8 cellular contexts compared by ENCODE assay signal in genomic region chr3:51955893-51956770, GRCh38. TPM values are rescaled to one million over a fixed set of nuclear protein-coding genes. Genes with fewer than 3 reads are reported as not detected.
DNase-seq lines count a peak whose midpoint lies in the region; ATAC-seq and TF ChIP-seq lines count a peak whose summit lies in the region.

No MANE protein-coding gene starts in this region.

- POLR2A ChIA-PET in activated CD4-positive, alpha-beta T cell treated with anti-CD3 and anti-CD28 coated beads for 36 hours (lab: Charles Lee) = interaction anchor here (0.6 kb wide), 1 partner anchor 37 kb away, joined by 4 read pairs; no protein-coding TSS in a partner anchor

- peaks cover 22% of the 10 kb centered on the region for H3K27me3 Mint-ChIP-seq in activated CD4-positive, alpha-beta T cell treated with anti-CD3 and anti-CD28 coated beads for 36 hours
- H3K27me3 Mint-ChIP-seq in activated CD8-positive, alpha-beta memory T cell treated with anti-CD3 and anti-CD28 coated beads, Interleukin-2, amount 10 ng/mL, durations not matched to agents 7 days and 5 days = peaks cover 37% of the 10 kb centered on the region

- CTCF ChIA-PET in activated CD4-positive, alpha-beta T cell treated with anti-CD3 and anti-CD28 coated beads for 36 hours (lab: Charles Lee) = interaction anchor here (1.0 kb wide), 1 partner anchor 18 kb away, joined by 3 read pairs; the partner anchor contains the start of gene ABHD14B
- CTCF ChIA-PET in activated CD8-positive, alpha-beta memory T cell treated with anti-CD3 and anti-CD28 coated beads, Interleukin-2, amount 10 ng/mL, durations not matched to agents 7 days and 5 days (lab: Charles Lee) = interaction anchor here (0.9 to 1.6 kb wide), 5 partner anchors 9 to 17 kb away, joined by 3 to 6 read pairs (median 5); partner anchors contain the start of genes ABHD14B, PCBP4 and RRP9

- WGBS in esophagus muscularis mucosa = 4% methylated on average over 16 of the region's 97 CpGs

- peak; percentile 61 for DNase-seq in activated CD4-positive, alpha-beta T cell treated with anti-CD3 and anti-CD28 coated beads for 36 hours
- no peak for DNase-seq in activated CD4-positive, alpha-beta T cell treated with anti-CD3 and anti-CD28 coated beads for 1 hour
- no peak for DNase-seq in activated CD8-positive, alpha-beta memory T cell treated with anti-CD3 and anti-CD28 coated beads, Interleukin-2, amount 10 ng/mL, durations not matched to agents 7 days and 5 days
- no peak for DNase-seq in esophagus muscularis mucosa (ENCODE audit: extremely low spot score)
- peak; percentile 38 for DNase-seq in mucosa of gallbladder (ENCODE audit: low spot score)
- DNase-seq in upper lobe of right lung = no peak
- DNase-seq in COLO829 (ENCODE audit: low spot score) = no peak

- ATAC-seq in activated CD4-positive, alpha-beta T cell treated with anti-CD3 and anti-CD28 coated beads for 36 hours = peak; percentile 76
- peak; percentile 65 for ATAC-seq in activated CD8-positive, alpha-beta memory T cell treated with anti-CD3 and anti-CD28 coated beads, Interleukin-2, amount 10 ng/mL, durations not matched to agents 7 days and 5 days
- ATAC-seq in upper lobe of right lung (peak; percentile 71), HG03175 (IDR thresholded peaks at IDR 0.05; ENCODE audit: unreplicated experiment) (no peak)

- intact Hi-C loops in activated CD4-positive, alpha-beta T cell treated with anti-CD3 and anti-CD28 coated beads for 36 hours (cut with DNase I, micrococcal nuclease) = no loop called here
- intact Hi-C loops in esophagus muscularis mucosa (cut with DNase I) = no loop called here
- intact Hi-C loops in upper lobe of right lung (cut with DNase I) = no loop called here

- H3K36me3 ChIP-seq in esophagus muscularis mucosa (peaks cover 6 to 41% (median 38%) of the 10 kb centered on the region in 4 donors), upper lobe of right lung (no peaks in the 10 kb centered on the region)

- H3K9me3 ChIP-seq in esophagus muscularis mucosa (no peaks in the 10 kb centered on the region), upper lobe of right lung (no peaks in the 10 kb centered on the region)

- TF ChIP-seq POLR2A in esophagus muscularis mucosa (IDR thresholded peaks at IDR 0.05; ENCODE audit: low read depth) = no peak

- no peak overlapping the region for H3K27ac Mint-ChIP-seq in activated CD4-positive, alpha-beta T cell treated with anti-CD3 and anti-CD28 coated beads for 36 hours
- H3K27ac Mint-ChIP-seq in activated CD8-positive, alpha-beta memory T cell treated with anti-CD3 and anti-CD28 coated beads, Interleukin-2, amount 10 ng/mL, durations not matched to agents 7 days and 5 days = no peak overlapping the region

- no peaks in the 10 kb centered on the region for H3K27me3 ChIP-seq in esophagus muscularis mucosa
- H3K27me3 ChIP-seq in upper lobe of right lung = no peaks in the 10 kb centered on the region

- peaks cover 1% of the 10 kb centered on the region for H3K36me3 Mint-ChIP-seq in activated CD4-positive, alpha-beta T cell treated with anti-CD3 and anti-CD28 coated beads for 36 hours (ENCODE audit: low read depth)
- no peaks in the 10 kb centered on the region for H3K36me3 Mint-ChIP-seq in activated CD8-positive, alpha-beta memory T cell treated with anti-CD3 and anti-CD28 coated beads, Interleukin-2, amount 10 ng/mL, durations not matched to agents 7 days and 5 days

- H3K27ac ChIP-seq in esophagus muscularis mucosa (replicated peaks in 1 of 4) (peak overlapping the region; percentile 75 to 87 (median 82)), upper lobe of right lung (peak overlapping the region; percentile 60)

- H3K4me1 Mint-ChIP-seq in activated CD4-positive, alpha-beta T cell treated with anti-CD3 and anti-CD28 coated beads for 36 hours = peaks cover 4% of the 10 kb centered on the region
- H3K4me1 Mint-ChIP-seq in activated CD8-positive, alpha-beta memory T cell treated with anti-CD3 and anti-CD28 coated beads, Interleukin-2, amount 10 ng/mL, durations not matched to agents 7 days and 5 days = peaks cover 10% of the 10 kb centered on the region

- peak; percentile 10 to 62 (median 21) for TF ChIP-seq CTCF in esophagus muscularis mucosa (IDR thresholded peaks at IDR 0.05)
- peak; percentile 50 for TF ChIP-seq CTCF in upper lobe of right lung (IDR thresholded peaks at IDR 0.05)

- H3K9me3 Mint-ChIP-seq in activated CD4-positive, alpha-beta T cell treated with anti-CD3 and anti-CD28 coated beads for 36 hours (ENCODE audit: low read depth) = no peaks in the 10 kb centered on the region
- no peaks in the 10 kb centered on the region for H3K9me3 Mint-ChIP-seq in activated CD8-positive, alpha-beta memory T cell treated with anti-CD3 and anti-CD28 coated beads, Interleukin-2, amount 10 ng/mL, durations not matched to agents 7 days and 5 days (ENCODE audit: low read depth)

- peak overlapping the region; percentile 58 to 61 (median 58) for H3K4me3 ChIP-seq in esophagus muscularis mucosa
- H3K4me3 ChIP-seq in upper lobe of right lung = peak overlapping the region; percentile 43

- H3K4me3 Mint-ChIP-seq in activated CD4-positive, alpha-beta T cell treated with anti-CD3 and anti-CD28 coated beads for 36 hours = no peak overlapping the region
- no peak overlapping the region for H3K4me3 Mint-ChIP-seq in activated CD8-positive, alpha-beta memory T cell treated with anti-CD3 and anti-CD28 coated beads, Interleukin-2, amount 10 ng/mL, durations not matched to agents 7 days and 5 days

- TF ChIP-seq EP300 in esophagus muscularis mucosa (IDR thresholded peaks at IDR 0.05) = no peak

- H3K4me1 ChIP-seq in esophagus muscularis mucosa (peaks cover 11 to 22% (median 20%) of the 10 kb centered on the region in 4 donors), upper lobe of right lung (peaks cover 8% of the 10 kb centered on the region)

RNA-seq across cellular contexts. Expression of gene GPR62, which starts 1.0 kb away (rescaled TPM):
- not detected for total RNA-seq in activated CD4-positive, alpha-beta T cell treated with anti-CD3 and anti-CD28 coated beads for 36 hours
- total RNA-seq in activated CD8-positive, alpha-beta memory T cell treated with anti-CD3 and anti-CD28 coated beads, Interleukin-2, amount 10 ng/mL, durations not matched to agents 7 days and 5 days = not detected
- under 1 TPM; 0.11 to 0.42 (median 0.18) TPM for total RNA-seq in esophagus muscularis mucosa
- total RNA-seq in mucosa of gallbladder = 0.55 TPM
- total RNA-seq in upper lobe of right lung = not detected

RNA-seq across cellular contexts. Expression of gene PCBP4, which starts 11.1 kb away (rescaled TPM):
- 10 to 100 TPM; 12.5 to 13.6 TPM for total RNA-seq in activated CD4-positive, alpha-beta T cell treated with anti-CD3 and anti-CD28 coated beads for 36 hours
- 10 to 100 TPM; 11.4 to 21.1 TPM for total RNA-seq in activated CD8-positive, alpha-beta memory T cell treated with anti-CD3 and anti-CD28 coated beads, Interleukin-2, amount 10 ng/mL, durations not matched to agents 7 days and 5 days
- total RNA-seq in esophagus muscularis mucosa = 100 to 1,000 TPM in 2 of 4 donors, 10 to 100 TPM in 2; 54.4 to 378 (median 139) TPM
- total RNA-seq in mucosa of gallbladder = 45.1 TPM
- total RNA-seq in upper lobe of right lung = 37.1 TPM

RNA-seq across cellular contexts. Expression of gene PARP3, which starts 14.0 kb away (rescaled TPM):
- 10 to 100 TPM; 10.6 to 12.2 TPM for total RNA-seq in activated CD4-positive, alpha-beta T cell treated with anti-CD3 and anti-CD28 coated beads for 36 hours
- 10 to 100 TPM; 15.8 to 19.0 TPM for total RNA-seq in activated CD8-positive, alpha-beta memory T cell treated with anti-CD3 and anti-CD28 coated beads, Interleukin-2, amount 10 ng/mL, durations not matched to agents 7 days and 5 days
- total RNA-seq in esophagus muscularis mucosa (10 to 100 TPM; 22.9 to 37.9 (median 30.1) TPM), mucosa of gallbladder (25.4 TPM), upper lobe of right lung (20.9 TPM)

RNA-seq across cellular contexts. Expression of gene RRP9, which starts 14.4 kb away (rescaled TPM):
- 10 to 100 TPM; 38.2 to 39.3 TPM for total RNA-seq in activated CD4-positive, alpha-beta T cell treated with anti-CD3 and anti-CD28 coated beads for 36 hours
- 10 to 100 TPM; 25.4 to 38.0 TPM for total RNA-seq in activated CD8-positive, alpha-beta memory T cell treated with anti-CD3 and anti-CD28 coated beads, Interleukin-2, amount 10 ng/mL, durations not matched to agents 7 days and 5 days
- 10 to 100 TPM in 3 of 4 donors, 1 to 10 TPM in 1; 9.6 to 20.7 (median 15.5) TPM for total RNA-seq in esophagus muscularis mucosa
- 11.9 TPM for total RNA-seq in mucosa of gallbladder
- 20.6 TPM for total RNA-seq in upper lobe of right lung

RNA-seq across cellular contexts. Expression of gene ABHD14B, which starts 17.7 kb away (rescaled TPM):
- total RNA-seq in activated CD4-positive, alpha-beta T cell treated with anti-CD3 and anti-CD28 coated beads for 36 hours = 10 to 100 TPM; 62.4 to 65.0 TPM
- 10 to 100 TPM; 36.2 to 36.7 TPM for total RNA-seq in activated CD8-positive, alpha-beta memory T cell treated with anti-CD3 and anti-CD28 coated beads, Interleukin-2, amount 10 ng/mL, durations not matched to agents 7 days and 5 days
- total RNA-seq in esophagus muscularis mucosa = 10 to 100 TPM; 41.8 to 49.5 (median 46.9) TPM
- total RNA-seq in mucosa of gallbladder = 59.1 TPM
- 55.9 TPM for total RNA-seq in upper lobe of right lung

Comparison
In these comparisons a context has a peak if more than half of its experiments do, and no peak if none do; other contexts are left out.
1. DNase-seq: peak in activated CD4-positive, alpha-beta T cell treated with anti-CD3 and anti-CD28 coated beads for 36 hours (single experiment) and mucosa of gallbladder (single experiment); none in activated CD4-positive, alpha-beta T cell treated with anti-CD3 and anti-CD28 coated beads for 1 hour (single experiment), activated CD8-positive, alpha-beta memory T cell treated with anti-CD3 and anti-CD28 coated beads, Interleukin-2, amount 10 ng/mL, durations not matched to agents 7 days and 5 days (single experiment), esophagus muscularis mucosa (single experiment), upper lobe of right lung (single experiment) and COLO829 (single experiment).